Comparison of ENCODE assay signal across 9 cellular contexts in the genomic region with DNA sequence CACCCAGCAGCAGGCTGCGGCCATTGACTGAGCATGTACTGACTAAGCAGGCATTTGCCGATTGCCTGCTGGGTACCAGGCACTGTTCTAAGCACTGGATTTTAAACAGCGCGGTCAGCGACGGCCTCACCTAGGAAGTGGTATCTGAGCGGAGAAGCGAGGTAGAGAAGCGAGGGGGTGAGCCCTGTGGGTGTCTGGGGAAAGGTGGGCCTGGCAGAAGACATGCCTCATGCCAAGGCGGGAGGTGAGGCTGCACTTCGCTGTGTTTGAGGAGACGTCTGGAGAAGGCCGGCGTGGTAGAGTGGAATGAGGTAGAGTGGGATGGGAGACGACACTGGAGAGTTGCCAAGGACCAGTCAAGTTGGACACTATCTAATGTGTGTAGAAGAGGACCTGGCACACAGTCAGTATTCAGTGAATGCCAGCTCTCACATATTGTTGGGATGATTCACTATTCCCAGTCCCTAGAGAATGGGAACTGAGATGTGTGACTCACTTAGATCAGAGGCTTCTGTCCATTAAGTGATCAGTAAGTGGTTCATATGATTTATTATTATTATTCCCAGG. TPM values are rescaled to one million over a fixed set of nuclear protein-coding genes. Genes with fewer than 3 reads are reported as not detected.
A peak's percentile ranks its signal among the peaks of the same experiment; 100 is the strongest.
DNase-seq lines count a peak whose midpoint lies in the region; ATAC-seq and TF ChIP-seq lines count a peak whose summit lies in the region.
"Had no signal": no experiment of that assay in that cellular context is flagged by ENCODE, and none has a peak within 500 bp of the region (broad histone marks: within the 10 kb centered on the region; RNA-seq: fewer than 3 reads in every experiment).

No MANE protein-coding gene starts in this region.

- H3K9me3 Mint-ChIP-seq in CD4-positive, alpha-beta memory T cell, result no peaks in the 10 kb centered on the region

- peak overlapping the region; percentile 72 to 92 (median 86) for H3K4me3 Mint-ChIP-seq in CD4-positive, alpha-beta memory T cell

- POLR2A ChIA-PET in CD4-positive, alpha-beta memory T cell (lab: Charles Lee; ENCODE audit: partially characterized antibody), result interaction anchor here (1.7 kb wide), 1 partner anchor 1780 kb away, joined by 3 read pairs; the partner anchor contains the start of gene CFDP1

- no peaks in the 10 kb centered on the region for H3K27me3 Mint-ChIP-seq in CD4-positive, alpha-beta memory T cell

- no peak overlapping the region for H3K27ac ChIP-seq in CD4-positive, alpha-beta memory T cell (ENCODE audit: low read depth, low read length)
- H3K27ac ChIP-seq: HL-60 had no signal

- CTCF ChIA-PET in CD4-positive, alpha-beta memory T cell (lab: Charles Lee; ENCODE audit: partially characterized antibody), result interaction anchor here (1.1 kb wide), 1 partner anchor 9 kb away, joined by 4 read pairs; no protein-coding TSS in a partner anchor

- H3K9me3 ChIP-seq in CD4-positive, alpha-beta memory T cell (ENCODE audit: control insufficient read depth in 1 of 2, low read length in 2 of 2), result no peaks in the 10 kb centered on the region

- intact Hi-C loops in CD4-positive, alpha-beta memory T cell (cut with micrococcal nuclease), result no loop called here

- no peaks in the 10 kb centered on the region for H3K36me3 ChIP-seq in CD4-positive, alpha-beta memory T cell (ENCODE audit: insufficient read depth, low read length)

- no peak overlapping the region for H3K4me3 ChIP-seq in CD4-positive, alpha-beta memory T cell (ENCODE audit: low read length in 2 of 2)
- no peak overlapping the region for H3K4me3 ChIP-seq in cardiac fibroblast (replicated peaks in 1 of 2; ENCODE audit: low read depth in 2 of 2, low read length in 2 of 2)

- peak overlapping the region in 6 of 7 donors; percentile 2 to 88 (median 45) for H3K27ac Mint-ChIP-seq in CD4-positive, alpha-beta memory T cell

- ATAC-seq in HG03378 (IDR thresholded peaks at IDR 0.05; ENCODE audit: unreplicated experiment), result no peak

- peaks cover 8 to 16% (median 13%) of the 10 kb centered on the region in 4 donors for H3K4me1 Mint-ChIP-seq in CD4-positive, alpha-beta memory T cell

- H3K36me3 Mint-ChIP-seq in CD4-positive, alpha-beta memory T cell, result peaks cover 3 to 9% of the 10 kb centered on the region in 2 donors

- H3K27me3 ChIP-seq in CD4-positive, alpha-beta memory T cell (ENCODE audit: insufficient read depth, low read length), result no peaks in the 10 kb centered on the region

- TF ChIP-seq CTCF in cardiac fibroblast (IDR thresholded peaks at IDR 0.05; ENCODE audit: low read depth, low read length), result no peak

- no peak for DNase-seq in CD4-positive, alpha-beta memory T cell
- DNase-seq in LHCN-M2 (ENCODE audit: low read depth), result peak; percentile 95
- DNase-seq in cardiac fibroblast (ENCODE audit: low read depth in 2 of 2), result peak; percentile 83 to 90
- peak; percentile 88 for DNase-seq in myocyte (ENCODE audit: low read depth)
- DNase-seq in NCI-H82 (lab: John Stamatoyannopoulos, UW), result no peak
- no peak for DNase-seq in OCI-M2 (lab: John Stamatoyannopoulos, UW; ENCODE audit: unreplicated experiment)
- no peak for DNase-seq in middle frontal gyrus (ENCODE audit: extremely low spot score, low spot score)

- peaks cover 5% of the 10 kb centered on the region for H3K4me1 ChIP-seq in CD4-positive, alpha-beta memory T cell (ENCODE audit: insufficient read depth, low read length)

RNA-seq across cellular contexts. Expression of gene SYCE1L, which starts 14.4 kb away (rescaled TPM):
- total RNA-seq in CD4-positive, alpha-beta memory T cell, result 10 to 100 TPM; 12.5 to 16.0 TPM
- 1 to 10 TPM; 1.9 to 5.4 TPM for polyA plus RNA-seq in CD4-positive, alpha-beta memory T cell
- total RNA-seq in LHCN-M2 (2014; rRNA removed) (0.40 and 0.45 TPM in 2 replicates), myocyte (0.45 and 1.2 TPM in 2 replicates)
- polyA plus RNA-seq in LHCN-M2 (2012), result 3.2 TPM
- polyA plus RNA-seq in myocyte (2012), result 0.83 TPM

RNA-seq across cellular contexts. Expression of gene MON1B, which starts 22.6 kb away (rescaled TPM):
- 10 to 100 TPM; 82.4 to 85.4 TPM for total RNA-seq in CD4-positive, alpha-beta memory T cell
- polyA plus RNA-seq in CD4-positive, alpha-beta memory T cell, result 10 to 100 TPM; 30.5 to 49.1 TPM
- 12.2 and 13.1 TPM in 2 replicates for total RNA-seq in LHCN-M2 (2014; rRNA removed)
- 15.3 TPM for polyA plus RNA-seq in LHCN-M2 (2012)
- total RNA-seq in myocyte, result 9.5 and 12.1 TPM in 2 replicates
- polyA plus RNA-seq in myocyte (2012), result 19.1 TPM

Comparison
In these comparisons a context has a peak if more than half of its experiments do, and no peak if none do; other contexts are left out.
1. DNase-seq: peak in LHCN-M2 (single experiment), cardiac fibroblast (2 of 2) and myocyte (single experiment); none in CD4-positive, alpha-beta memory T cell (0 of 5), NCI-H82 (single experiment), OCI-M2 (single experiment) and middle frontal gyrus (single experiment).